ENCODE assay signal across 18 cellular contexts in genomic region chr12:55699471-55700055, GRCh38.
"Had no signal": no experiment of that assay in that cellular context is flagged by ENCODE, and none has a peak within 500 bp of the region (broad histone marks: within the 10 kb centered on the region; RNA-seq: fewer than 3 reads in every experiment).

No MANE protein-coding gene starts in this region.

- H3K27me3 ChIP-seq: brain microvascular endothelial cell, pancreas, uterus had no signal

- FAIRE-seq: keratinocyte, pancreas, TTC549 had no signal

- H3K9me3 Mint-ChIP-seq: activated B cell treated with CpG ODN at 0.5 μM for 24 hours; activated CD4-positive, alpha-beta T cell treated with anti-CD3 and anti-CD28 coated beads, Interleukin-2, amount 10 ng/mL, durations not matched to agents 7 days and 5 days; neural crest cell had no signal

- H3K4me3 ChIP-seq: pancreas, uterus had no signal

- H3K36me3 ChIP-seq: brain microvascular endothelial cell, pancreas, uterus had no signal

- H3K27me3 Mint-ChIP-seq: activated CD4-positive, alpha-beta T cell treated with anti-CD3 and anti-CD28 coated beads, Interleukin-2, amount 10 ng/mL, durations not matched to agents 7 days and 5 days had no signal

- ATAC-seq: esophagus mucosa, pancreas had no signal

- H3K4me1 ChIP-seq: pancreas, uterus had no signal

- H3K27ac ChIP-seq: brain microvascular endothelial cell, pancreas, uterus had no signal

- H3K9me3 ChIP-seq: pancreas, uterus had no signal

- H3K27ac Mint-ChIP-seq: activated B cell treated with CpG ODN at 0.5 μM for 24 hours had no signal

- H3K4me1 Mint-ChIP-seq: activated B cell treated with CpG ODN at 0.5 μM for 24 hours; activated CD4-positive, alpha-beta T cell treated with anti-CD3 and anti-CD28 coated beads, Interleukin-2, amount 10 ng/mL, durations not matched to agents 7 days and 5 days had no signal

- DNase-seq: activated B cell treated with CpG ODN at 0.5 μM for 24 hours; activated CD4-positive, alpha-beta T cell treated with anti-CD3 and anti-CD28 coated beads, Interleukin-2, amount 10 ng/mL, durations not matched to agents 7 days and 5 days; activated CD8-positive, alpha-beta memory T cell treated with anti-CD3 and anti-CD28 coated beads for 24 hours; activated naive CD4-positive, alpha-beta T cell treated with anti-CD3 and anti-CD28 coated beads, Interleukin-2, amount 50 U/mL, for 16 hours; amniotic stem cell; brain microvascular endothelial cell; cerebellar nuclear complex; mesendoderm; stimulated activated CD4-positive, alpha-beta T cell treated with anti-CD3 and anti-CD28 coated beads, Interleukin-12 subunit alpha, Interleukin-12 subunit beta, amount 100 ng/mL, for 4 hours; stimulated activated CD4-positive, alpha-beta T cell treated with anti-CD3 and anti-CD28 coated beads, Interleukin-2, amount 100 ng/mL, for 48 hours; stimulated activated naive CD4-positive, alpha-beta T cell treated with Interleukin-2 at 50 U/mL for 16 hours; T-helper 2 cell had no signal

- H3K4me3 Mint-ChIP-seq: activated B cell treated with CpG ODN at 0.5 μM for 24 hours; activated CD4-positive, alpha-beta T cell treated with anti-CD3 and anti-CD28 coated beads, Interleukin-2, amount 10 ng/mL, durations not matched to agents 7 days and 5 days; neural crest cell had no signal
